8 cellular contexts compared by ENCODE assay signal in the genomic region with DNA sequence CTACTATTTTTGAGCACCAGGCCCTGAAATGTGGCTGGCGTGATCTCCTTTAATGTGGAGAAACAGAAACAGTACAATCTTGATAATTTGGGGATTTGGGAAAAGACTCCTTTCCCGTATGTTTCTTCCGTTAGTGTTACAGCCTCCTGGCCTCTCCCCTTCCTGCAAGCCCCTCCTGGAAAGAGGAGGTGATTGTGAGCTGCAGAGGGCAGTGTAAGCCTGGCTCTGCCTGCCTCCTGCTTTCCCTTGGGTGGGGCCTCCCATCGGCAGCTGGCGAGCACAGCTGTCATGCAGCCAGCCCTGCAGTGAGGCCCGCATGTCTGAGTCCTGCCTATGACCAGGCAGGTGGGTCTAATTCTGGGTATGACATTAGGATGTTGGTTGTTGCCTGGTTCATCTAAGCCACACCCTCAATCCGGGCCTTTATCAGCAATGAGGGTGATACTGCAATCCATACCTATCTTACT. TPM values are rescaled to one million over a fixed set of nuclear protein-coding genes. Genes with fewer than 3 reads are reported as not detected.
DNase-seq lines count a peak whose midpoint lies in the region; ATAC-seq and TF ChIP-seq lines count a peak whose summit lies in the region.

No MANE protein-coding gene starts in this region.

- ATAC-seq in GM21737 (IDR thresholded peaks at IDR 0.05; ENCODE audit: unreplicated experiment) (peak; percentile 88), heart left ventricle (peak; percentile 91 to 96 (median 93))

- H3K27ac ChIP-seq in adrenal gland (peak overlapping the region; percentile 71 to 94 (median 86)), heart left ventricle (peak overlapping the region; percentile 78 to 97 (median 84)), prostate gland (peak overlapping the region; percentile 67 to 77)

- H3K4me3 ChIP-seq in adrenal gland = no peak overlapping the region
- peak overlapping the region in 7 of 12 donors; percentile 1 to 38 (median 19) for H3K4me3 ChIP-seq in heart left ventricle
- H3K4me3 ChIP-seq in prostate gland = no peak overlapping the region

- intact Hi-C loops in adrenal gland (cut with DNase I) = loop anchor here in 1 of 2 donors (2.0 kb wide), 1 partner anchor 88 kb away; no protein-coding TSS in a partner anchor
- intact Hi-C loops in heart left ventricle (cut with DNase I) = loop anchor here (1.0 to 10.0 kb wide), 10 partner anchors 47 to 356 kb away; a partner anchor contains a TSS
- intact Hi-C loops in prostate gland (cut with DNase I) = loop anchor here (1.0 to 5.0 kb wide), 3 partner anchors 47 to 88 kb away; a partner anchor contains a TSS

- H3K36me3 ChIP-seq in ES-I3 (ENCODE audit: insufficient read depth, low read length) = no peaks in the 10 kb centered on the region; the same call in 1 of the 2 replicates
- no peaks in the 10 kb centered on the region for H3K36me3 ChIP-seq in adrenal gland (replicated peaks in 1 of 2)
- no peaks in the 10 kb centered on the region for H3K36me3 ChIP-seq in heart left ventricle
- H3K36me3 ChIP-seq in prostate gland = no peaks in the 10 kb centered on the region

- H3K4me1 ChIP-seq in ES-I3 (ENCODE audit: insufficient read depth, low read length) (peaks cover 16% of the 10 kb centered on the region), adrenal gland (replicated peaks in 1 of 2) (peaks cover 23 to 50% of the 10 kb centered on the region in 2 donors), heart left ventricle (peaks cover 0 to 72% (median 39%) of the 10 kb centered on the region in 12 donors), prostate gland (replicated peaks) (peaks cover 7% of the 10 kb centered on the region)

- peak in 1 of 2 donors; percentile 16 for TF ChIP-seq POLR2A in adrenal gland (IDR thresholded peaks at IDR 0.05)
- no peak for TF ChIP-seq POLR2A in heart left ventricle (IDR thresholded peaks at IDR 0.05)
- TF ChIP-seq POLR2A in prostate gland (IDR thresholded peaks at IDR 0.05) = no peak

- H3K9ac ChIP-seq in ES-I3 (ENCODE audit: low read depth, low read length) = peak overlapping the region; percentile 46; the same call in 1 of the 2 replicates

- H3K27me3 ChIP-seq in adrenal gland (no peaks in the 10 kb centered on the region), heart left ventricle (no peaks in the 10 kb centered on the region), prostate gland (replicated peaks; ENCODE audit: insufficient read depth) (no peaks in the 10 kb centered on the region)

- peak; percentile 26 to 77 (median 64) for TF ChIP-seq CTCF in adrenal gland (IDR thresholded peaks at IDR 0.05)
- TF ChIP-seq CTCF in heart left ventricle (IDR thresholded peaks at IDR 0.05) = peak; percentile 57 to 91 (median 80)
- peak; percentile 22 to 70 (median 62) for TF ChIP-seq CTCF in prostate gland (IDR thresholded peaks at IDR 0.05)

- in situ Hi-C loops in KBM-7 (cut with MboI; ENCODE audit: low pct_unique_long_range_greater_than_20kb, low sequenced_read_pairs) = no loop called here

- DNase-seq in KBM-7 (peak; percentile 91), RPMI7951 (ENCODE audit: low read depth) (peak; percentile 81), adrenal gland (peak; percentile 77 to 90 (median 83)), heart left ventricle (peak; percentile 83 to 92 (median 89)), prostate gland (ENCODE audit: low spot score) (peak; percentile 56), cortex of kidney (lab: John Stamatoyannopoulos, UW) (no peak)

- H3K9me3 ChIP-seq in ES-I3 (ENCODE audit: control insufficient read depth, insufficient read depth, low read length) = no peaks in the 10 kb centered on the region
- H3K9me3 ChIP-seq in adrenal gland (replicated peaks in 1 of 3) = no peaks in the 10 kb centered on the region
- no peaks in the 10 kb centered on the region for H3K9me3 ChIP-seq in heart left ventricle
- H3K9me3 ChIP-seq in prostate gland = no peaks in the 10 kb centered on the region

- WGBS in adrenal gland, 4 donors = 4 to 21% (median 10%) methylated on average over 5 to 7 of the region's 7 CpGs
- 3 to 13% (median 6%) methylated on average over 5 to 7 of the region's 7 CpGs for WGBS in heart left ventricle, 4 donors
- 10% methylated on average over 7 of the region's 7 CpGs for WGBS in prostate gland

RNA-seq across cellular contexts. Expression of a gene that starts 48.7 kb away (rescaled TPM):
- 55.2 and 106 TPM in 2 replicates for total RNA-seq in RPMI7951 (2014; rRNA removed; shearing (Covaris generic))
- 100 to 1,000 TPM in 4 of 8 donors, 10 to 100 TPM in 4; 27.5 to 147 (median 100) TPM for total RNA-seq in adrenal gland
- 10 to 100 TPM; 51.0 to 77.5 (median 76.7) TPM for polyA plus RNA-seq in adrenal gland
- 100 to 1,000 TPM in 1 of 9 donors, 10 to 100 TPM in 8; 22.3 to 119 (median 53.4) TPM for total RNA-seq in heart left ventricle
- 10 to 100 TPM; 62.3 to 92.1 TPM for polyA plus RNA-seq in heart left ventricle
- total RNA-seq in prostate gland = 100 to 1,000 TPM in 1 of 2 donors, 10 to 100 TPM in 1; 45.7 to 116 TPM

Comparison
In these comparisons a context has a peak if more than half of its experiments do, and no peak if none do; other contexts are left out.
1. H3K4me3 ChIP-seq: peak in heart left ventricle (7 of 12); none in adrenal gland (0 of 4) and prostate gland (0 of 2).
2. Peak in every context shown above with its lines, with median percentiles within 50 percentile points of each other: H3K27ac ChIP-seq and CTCF ChIP-seq.